ENCODE assay signal across 8 cellular contexts in genomic region chr19:19959151-19959799, GRCh38. TPM values are rescaled to one million over a fixed set of nuclear protein-coding genes. Genes with fewer than 3 reads are reported as not detected.
DNase-seq lines count a peak whose midpoint lies in the region; FAIRE-seq and TF ChIP-seq lines count a peak whose summit lies in the region.
"Not testable (repeated sequence)": the region's sequence is repeated elsewhere in the genome, so short reads cannot be mapped to it uniquely, and the experiment has no call there.

No MANE protein-coding gene starts in this region.

- not testable (repeated sequence) for H2AFZ ChIP-seq in keratinocyte (ENCODE audit: control insufficient read depth, low read length)

- not testable (repeated sequence) for H3K9ac ChIP-seq in keratinocyte (ENCODE audit: control insufficient read depth, extremely low read depth, insufficient read depth, low read length)

- TF ChIP-seq CTCF in NB4 (IDR thresholded peaks at IDR 0.05; ENCODE audit: low read depth, low read length) (peak; percentile 52), keratinocyte (optimal IDR thresholded peaks at IDR 0.05 in 1 of 3, IDR thresholded peaks at IDR 0.05 in 1 of 3, conservative IDR thresholded peaks at IDR 0.05 in 1 of 3; ENCODE audit: extremely low read depth in 1 of 3, insufficient read depth in 2 of 3, low read length in 3 of 3) (peak; percentile 19 to 55 (median 22))

- FAIRE-seq in keratinocyte (lab: Jason Lieb, UNC) = not testable (repeated sequence)

- not testable (repeated sequence) for H3K36me3 ChIP-seq in keratinocyte (ENCODE audit: control insufficient read depth in 2 of 2, extremely low read depth in 1 of 2, insufficient read depth in 2 of 2, low read length in 2 of 2)

- not testable (repeated sequence) for H3K27me3 ChIP-seq in keratinocyte (ENCODE audit: control insufficient read depth, extremely low read depth, insufficient read depth, low read length)

- not testable (repeated sequence) for H4K20me1 ChIP-seq in keratinocyte (ENCODE audit: control insufficient read depth, extremely low read depth, insufficient read depth, low read length)

- H3K9me3 ChIP-seq in keratinocyte (ENCODE audit: control insufficient read depth, low read depth, low read length) = not testable (repeated sequence)

- H3K9me1 ChIP-seq in keratinocyte (ENCODE audit: control insufficient read depth, extremely low read depth, insufficient read depth, low read length) = not testable (repeated sequence)

- not testable (repeated sequence) for H3K4me1 ChIP-seq in keratinocyte (ENCODE audit: control insufficient read depth, extremely low read depth, insufficient read depth, low read length)

- H3K27ac ChIP-seq in keratinocyte (ENCODE audit: control insufficient read depth, insufficient read depth, low read length) = not testable (repeated sequence)

- DNase-seq in DMS153 treated with DMSO at 0.1 percent for 48 hours (lab: John Stamatoyannopoulos, UW; ENCODE audit: unreplicated experiment) (peak; percentile 1), NB4 (ENCODE audit: low read depth) (peak; percentile 69), RPMI8226 (peak; percentile 70), activated T-cell treated with anti-CD3 and anti-CD28 coated beads for 4 hours (peak; percentile 46), dermis microvascular lymphatic vessel endothelial cell (ENCODE audit: low read depth in 2 of 2) (peak; percentile 18 to 63), retina (peak; percentile 79), stromal cell of bone marrow (ENCODE audit: low read depth) (peak; percentile 22)
- DNase-seq in keratinocyte (ENCODE audit: low read depth, low spot score) = not testable (repeated sequence)

- H3K4me2 ChIP-seq in keratinocyte (ENCODE audit: control insufficient read depth, extremely low read depth, insufficient read depth, low read depth, low read length) = not testable (repeated sequence)

- not testable (repeated sequence) for H3K4me3 ChIP-seq in NB4 (ENCODE audit: low read depth, low read length); keratinocyte (ENCODE audit: control insufficient read depth in 2 of 3, extremely low read depth in 1 of 3, insufficient read depth in 2 of 3, low read depth in 1 of 3, low read length in 3 of 3)

- TF ChIP-seq POLR2A in NB4 (IDR thresholded peaks at IDR 0.05; ENCODE audit: extremely low read depth, insufficient read length) = not testable (repeated sequence)

- dilution Hi-C loops in keratinocyte (cut with MboI; ENCODE audit: extremely low pct_ligation_motif_present, low sequenced_read_pairs) = not testable (repeated sequence)

- H3K79me2 ChIP-seq in keratinocyte (ENCODE audit: control insufficient read depth, insufficient read depth, low read length) = not testable (repeated sequence)

RNA-seq across cellular contexts. Expression of gene ZNF93, which starts 58.5 kb away (rescaled TPM):
- 4.1 and 4.4 TPM in 2 replicates for total RNA-seq in dermis microvascular lymphatic vessel endothelial cell
- 4.3 to 4.8 TPM (median 4.8 TPM) in 3 replicates for polyA plus RNA-seq in keratinocyte
- 0.59 TPM for polyA plus RNA-seq in keratinocyte (2011; ENCODE audit: low read depth)
- polyA plus RNA-seq in keratinocyte (2011; cell fraction: cytosol; rRNA removed) = 2.7 and 3.9 TPM in 2 replicates
- polyA plus RNA-seq in keratinocyte (2011; cell fraction: nucleus; rRNA removed) = 5.4 and 6.3 TPM in 2 replicates
- 2.0 and 3.2 TPM in 2 replicates for polyA plus RNA-seq in keratinocyte (2012; ENCODE audit: low replicate concordance)
- polyA minus RNA-seq in keratinocyte = 1.4 to 8.3 TPM (median 7.6 TPM) in 3 replicates
- polyA minus RNA-seq in keratinocyte (2011; cell fraction: cytosol; rRNA and poly(A)+ RNA removed) = 3.5 TPM
- 4.4 and 7.1 TPM in 2 replicates for polyA minus RNA-seq in keratinocyte (2011; cell fraction: nucleus; rRNA and poly(A)+ RNA removed)
